11 cellular contexts compared by ENCODE assay signal in the genomic region with DNA sequence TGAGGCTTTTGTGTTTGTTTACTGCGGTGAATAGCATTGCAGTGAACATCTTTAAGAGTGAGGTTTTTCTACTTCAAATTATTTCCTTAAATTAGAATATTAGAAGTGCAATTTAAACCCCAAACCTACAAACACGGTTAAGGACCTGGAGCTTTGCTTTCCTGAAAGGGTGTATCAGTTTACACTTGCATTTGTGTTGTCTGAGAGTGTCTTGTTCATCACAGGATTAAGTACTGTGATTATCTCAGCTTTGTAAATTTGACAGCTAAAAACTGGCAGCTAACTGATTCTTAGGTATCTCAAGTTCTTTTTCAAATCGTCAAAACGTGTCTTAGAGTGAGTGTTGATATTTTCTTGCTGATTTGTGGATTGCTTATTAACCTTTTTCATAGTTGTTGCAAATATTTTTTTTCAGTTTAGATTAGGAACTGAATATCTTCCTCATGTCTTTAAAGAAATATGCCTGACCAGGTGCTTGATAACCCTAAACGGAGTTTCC. TPM values are rescaled to one million over a fixed set of nuclear protein-coding genes. Genes with fewer than 3 reads are reported as not detected.
DNase-seq lines count a peak whose midpoint lies in the region; ATAC-seq and TF ChIP-seq lines count a peak whose summit lies in the region.
"Had no signal": no experiment of that assay in that cellular context is flagged by ENCODE, and none has a peak within 500 bp of the region (broad histone marks: within the 10 kb centered on the region; RNA-seq: fewer than 3 reads in every experiment).

No MANE protein-coding gene starts in this region.

- peak; percentile 3 for ATAC-seq in HG03571 (IDR thresholded peaks at IDR 0.05; ENCODE audit: unreplicated experiment)
- ATAC-seq in naive B cell (ENCODE audit: low read depth in 2 of 2): no peak
- ATAC-seq in WTC11: no peak
- no peak for ATAC-seq in GM23338
- no peak for ATAC-seq in HG03460 (IDR thresholded peaks at IDR 0.05; ENCODE audit: unreplicated experiment)
- ATAC-seq in HG02623 (IDR thresholded peaks at IDR 0.05; ENCODE audit: unreplicated experiment): no peak

- H3K27me3 Mint-ChIP-seq in naive B cell (peaks cover 0 to 18% (median 15%) of the 10 kb centered on the region in 3 donors), WTC11 (ENCODE audit: low read depth) (no peaks in the 10 kb centered on the region), GM23338 (ENCODE audit: insufficient read depth, low read depth, poor library complexity) (peaks cover 11% of the 10 kb centered on the region)

- peak overlapping the region in 5 of 6 donors; percentile 4 to 77 (median 66) for H3K27ac Mint-ChIP-seq in naive B cell
- H3K27ac Mint-ChIP-seq in WTC11: no peak overlapping the region
- H3K27ac Mint-ChIP-seq in GM23338: no peak overlapping the region
- H3K27ac Mint-ChIP-seq: activated T-helper 2 cell treated with anti-CD3 and anti-CD28 coated beads, Interferon-gamma antibody, Interleukin-2, Interleukin-4, amounts not matched to agents 10 μg/mL and 5 μg/mL and 100 μg/mL, durations not matched to agents 14 hours and 24 hours and 36 hours; CD4-positive, CD25-positive, alpha-beta regulatory T cell had no signal

- H3F3A ChIP-seq in GM23338 (replicated peaks; ENCODE audit: low read depth): no peaks in the 10 kb centered on the region

- no peaks in the 10 kb centered on the region for H3K27me3 ChIP-seq in BLaER1
- H3K27me3 ChIP-seq in GM23338 (ENCODE audit: insufficient read depth): no peaks in the 10 kb centered on the region

- H3K4me2 ChIP-seq in BLaER1 (peak overlapping the region; percentile 97), GM23338 (no peak overlapping the region)

- H3K9me3 Mint-ChIP-seq in naive B cell (no peaks in the 10 kb centered on the region), WTC11 (no peaks in the 10 kb centered on the region), GM23338 (no peaks in the 10 kb centered on the region)
- H3K9me3 Mint-ChIP-seq: activated T-helper 2 cell treated with anti-CD3 and anti-CD28 coated beads, Interferon-gamma antibody, Interleukin-2, Interleukin-4, amounts not matched to agents 10 μg/mL and 5 μg/mL and 100 μg/mL, durations not matched to agents 14 hours and 24 hours and 36 hours had no signal

- H4K20me1 ChIP-seq in BLaER1 (peaks cover 10% of the 10 kb centered on the region), GM23338 (replicated peaks; ENCODE audit: insufficient read depth) (peaks cover 4% of the 10 kb centered on the region)

- DNase-seq in SK-N-MC (ENCODE audit: low read depth, low spot score) (no peak), naive B cell (no peak), WTC11 (ENCODE audit: low spot score) (no peak), GM23338 (ENCODE audit: low spot score) (no peak)
- DNase-seq: CD4-positive, CD25-positive, alpha-beta regulatory T cell; substantia nigra had no signal

- H3K4me3 ChIP-seq in BLaER1 (peak overlapping the region; percentile 22; the same call in 1 of the 2 replicates), SK-N-MC (peak overlapping the region; percentile 55), GM23338 (no peak overlapping the region)

- no peaks in the 10 kb centered on the region; the same call in 1 of the 2 replicates for H3K79me2 ChIP-seq in GM23338 (replicated peaks; ENCODE audit: insufficient read depth)

- H2AFZ ChIP-seq in GM23338: no peak overlapping the region

- no peaks in the 10 kb centered on the region for H3K9me2 ChIP-seq in GM23338 (ENCODE audit: insufficient read depth)

- peaks cover 7% of the 10 kb centered on the region; the same call in 1 of the 2 replicates for H3K36me3 ChIP-seq in BLaER1
- H3K36me3 ChIP-seq in SK-N-MC (ENCODE audit: insufficient read depth, low read length): no peaks in the 10 kb centered on the region
- H3K36me3 ChIP-seq in GM23338 (ENCODE audit: insufficient read depth): no peaks in the 10 kb centered on the region

- TF ChIP-seq CTCF in WTC11 (IDR thresholded peaks at IDR 0.05) (no peak), GM23338 (conservative IDR thresholded peaks at IDR 0.05; ENCODE audit: low read depth in 2 of 2) (no peak)

- no peaks in the 10 kb centered on the region for H3K36me3 Mint-ChIP-seq in naive B cell
- no peaks in the 10 kb centered on the region for H3K36me3 Mint-ChIP-seq in WTC11
- H3K36me3 Mint-ChIP-seq in GM23338 (ENCODE audit: low read depth): no peaks in the 10 kb centered on the region; the same call in 2 of the 3 replicates
- H3K36me3 Mint-ChIP-seq: CD4-positive, CD25-positive, alpha-beta regulatory T cell had no signal

- CTCF ChIA-PET in WTC11 (lab: Charles Lee): interaction anchor here (1.6 to 9.0 kb wide), 4 partner anchors 16 to 156 kb away, joined by 6 to 63 read pairs (median 12); no protein-coding TSS in a partner anchor

- H3K4me1 Mint-ChIP-seq in naive B cell (peaks cover 47 to 54% (median 49%) of the 10 kb centered on the region in 3 donors), WTC11 (peaks cover 62% of the 10 kb centered on the region), GM23338 (peaks cover 46% of the 10 kb centered on the region)

- H3K4me3 Mint-ChIP-seq in naive B cell (peak overlapping the region in 5 of 8 donors; percentile 10 to 64 (median 19)), WTC11 (no peak overlapping the region), GM23338 (no peak overlapping the region)
- H3K4me3 Mint-ChIP-seq: CD4-positive, CD25-positive, alpha-beta regulatory T cell had no signal

- no peaks in the 10 kb centered on the region for H3K9me3 ChIP-seq in BLaER1
- no peaks in the 10 kb centered on the region for H3K9me3 ChIP-seq in SK-N-MC (ENCODE audit: low read depth, low read length)

- H3K27ac ChIP-seq in BLaER1 (peak overlapping the region; percentile 57), SK-N-MC (0 out of 2 replicates have a peak overlapping the region, but pooled peaks have one; percentile 25), GM23338 (ENCODE audit: low read depth) (no peak overlapping the region)

- POLR2A ChIA-PET in WTC11 (lab: Charles Lee): no interaction called here

- H3K4me1 ChIP-seq in BLaER1 (peaks cover 99% of the 10 kb centered on the region), GM23338 (ENCODE audit: insufficient read depth) (peaks cover 36% of the 10 kb centered on the region)

- H3K9ac ChIP-seq in BLaER1: peak overlapping the region; percentile 13; the same call in 1 of the 2 replicates
- H3K9ac ChIP-seq in SK-N-MC (ENCODE audit: insufficient read length): peak overlapping the region; percentile 17

TF ChIP-seq in WTC11, 78 proteins besides CTCF, POLR2A, EP300 and RAD21 (continues in another document):
- TF ChIP-seq, protein P1, sequence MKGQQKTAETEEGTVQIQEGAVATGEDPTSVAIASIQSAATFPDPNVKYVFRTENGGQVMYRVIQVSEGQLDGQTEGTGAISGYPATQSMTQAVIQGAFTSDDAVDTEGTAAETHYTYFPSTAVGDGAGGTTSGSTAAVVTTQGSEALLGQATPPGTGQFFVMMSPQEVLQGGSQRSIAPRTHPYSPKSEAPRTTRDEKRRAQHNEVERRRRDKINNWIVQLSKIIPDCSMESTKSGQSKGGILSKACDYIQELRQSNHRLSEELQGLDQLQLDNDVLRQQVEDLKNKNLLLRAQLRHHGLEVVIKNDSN (CRISPR knock-in tag; IDR thresholded peaks at IDR 0.05): no peak
- TF ChIP-seq, protein P2, sequence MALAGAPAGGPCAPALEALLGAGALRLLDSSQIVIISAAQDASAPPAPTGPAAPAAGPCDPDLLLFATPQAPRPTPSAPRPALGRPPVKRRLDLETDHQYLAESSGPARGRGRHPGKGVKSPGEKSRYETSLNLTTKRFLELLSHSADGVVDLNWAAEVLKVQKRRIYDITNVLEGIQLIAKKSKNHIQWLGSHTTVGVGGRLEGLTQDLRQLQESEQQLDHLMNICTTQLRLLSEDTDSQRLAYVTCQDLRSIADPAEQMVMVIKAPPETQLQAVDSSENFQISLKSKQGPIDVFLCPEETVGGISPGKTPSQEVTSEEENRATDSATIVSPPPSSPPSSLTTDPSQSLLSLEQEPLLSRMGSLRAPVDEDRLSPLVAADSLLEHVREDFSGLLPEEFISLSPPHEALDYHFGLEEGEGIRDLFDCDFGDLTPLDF (CRISPR knock-in tag; IDR thresholded peaks at IDR 0.05): no peak

TF ChIP-seq in GM23338, 12 proteins besides CTCF, POLR2A, EP300 and RAD21:
- TF ChIP-seq CREB1 (CRISPR knock-in tag; IDR thresholded peaks at IDR 0.05; ENCODE audit: low read depth) (no peak), ZNF331 (CRISPR knock-in tag; IDR thresholded peaks at IDR 0.05; ENCODE audit: low read depth) (no peak), EZH2phosphoT487 (IDR thresholded peaks at IDR 0.05; ENCODE audit: unreplicated experiment) (no peak)
- TF ChIP-seq, protein P3, sequence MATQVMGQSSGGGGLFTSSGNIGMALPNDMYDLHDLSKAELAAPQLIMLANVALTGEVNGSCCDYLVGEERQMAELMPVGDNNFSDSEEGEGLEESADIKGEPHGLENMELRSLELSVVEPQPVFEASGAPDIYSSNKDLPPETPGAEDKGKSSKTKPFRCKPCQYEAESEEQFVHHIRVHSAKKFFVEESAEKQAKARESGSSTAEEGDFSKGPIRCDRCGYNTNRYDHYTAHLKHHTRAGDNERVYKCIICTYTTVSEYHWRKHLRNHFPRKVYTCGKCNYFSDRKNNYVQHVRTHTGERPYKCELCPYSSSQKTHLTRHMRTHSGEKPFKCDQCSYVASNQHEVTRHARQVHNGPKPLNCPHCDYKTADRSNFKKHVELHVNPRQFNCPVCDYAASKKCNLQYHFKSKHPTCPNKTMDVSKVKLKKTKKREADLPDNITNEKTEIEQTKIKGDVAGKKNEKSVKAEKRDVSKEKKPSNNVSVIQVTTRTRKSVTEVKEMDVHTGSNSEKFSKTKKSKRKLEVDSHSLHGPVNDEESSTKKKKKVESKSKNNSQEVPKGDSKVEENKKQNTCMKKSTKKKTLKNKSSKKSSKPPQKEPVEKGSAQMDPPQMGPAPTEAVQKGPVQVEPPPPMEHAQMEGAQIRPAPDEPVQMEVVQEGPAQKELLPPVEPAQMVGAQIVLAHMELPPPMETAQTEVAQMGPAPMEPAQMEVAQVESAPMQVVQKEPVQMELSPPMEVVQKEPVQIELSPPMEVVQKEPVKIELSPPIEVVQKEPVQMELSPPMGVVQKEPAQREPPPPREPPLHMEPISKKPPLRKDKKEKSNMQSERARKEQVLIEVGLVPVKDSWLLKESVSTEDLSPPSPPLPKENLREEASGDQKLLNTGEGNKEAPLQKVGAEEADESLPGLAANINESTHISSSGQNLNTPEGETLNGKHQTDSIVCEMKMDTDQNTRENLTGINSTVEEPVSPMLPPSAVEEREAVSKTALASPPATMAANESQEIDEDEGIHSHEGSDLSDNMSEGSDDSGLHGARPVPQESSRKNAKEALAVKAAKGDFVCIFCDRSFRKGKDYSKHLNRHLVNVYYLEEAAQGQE (IDR thresholded peaks at IDR 0.05; ENCODE audit: unreplicated experiment): no peak

RNA-seq across cellular contexts. Expression of a gene that starts 41.8 kb away (rescaled TPM):
- 10 to 100 TPM; 45.8 to 88.7 (median 68.2) TPM for polyA plus RNA-seq in naive B cell (ENCODE audit: low read depth in 6 of 6)
- total RNA-seq in WTC11 (2021): 70.6 to 88.4 TPM (median 71.2 TPM) in 3 replicates
- 57.4 and 59.6 TPM in 2 replicates for total RNA-seq in GM23338 (2014; rRNA removed; shearing (Covaris generic))
- polyA plus RNA-seq in GM23338 (2016; fragmentation: Nextera tagmentation; extraction: Ambion mirVana): 160 and 178 TPM in 2 replicates

Comparison
In these comparisons a context has a peak if more than half of its experiments do, and no peak if none do; other contexts are left out.
1. H3K27ac Mint-ChIP-seq: peak in naive B cell (5 of 6); none in WTC11 (single experiment) and GM23338 (single experiment).
2. H3K4me3 Mint-ChIP-seq: peak in naive B cell (5 of 8); none in WTC11 (single experiment) and GM23338 (single experiment).